ENCODE assay signal across 20 cellular contexts in genomic region chr20:61628480-61628879, GRCh38.
"Had no signal": no experiment of that assay in that cellular context is flagged by ENCODE, and none has a peak within 500 bp of the region (broad histone marks: within the 10 kb centered on the region; RNA-seq: fewer than 3 reads in every experiment).

No MANE protein-coding gene starts in this region.

- H3K4me3 ChIP-seq: breast epithelium, esophagus squamous epithelium, gastrocnemius medialis, sigmoid colon, spleen, upper lobe of left lung had no signal

- H3K4me1 ChIP-seq: breast epithelium, gastrocnemius medialis, sigmoid colon, spleen, upper lobe of left lung had no signal

- H3K4me3 Mint-ChIP-seq: activated naive CD8-positive, alpha-beta T cell treated with anti-CD3 and anti-CD28 coated beads for 36 hours; activated T-cell treated with anti-CD3 and anti-CD28 coated beads, Interleukin-2, amount 50 U/mL, for 24 hours; activated T-helper 17 cell treated with anti-CD3 and anti-CD28 coated beads, Interleukin-2, amount 50 U/mL, for 72 hours; endodermal cell; nephron progenitor cell had no signal

- DNase-seq: activated CD8-positive, alpha-beta memory T cell treated with anti-CD3 and anti-CD28 coated beads for 24 hours; activated CD8-positive, alpha-beta memory T cell treated with anti-CD3 and anti-CD28 coated beads, Interleukin-2, amount 50 U/mL, for 4 hours; activated naive CD4-positive, alpha-beta T cell treated with Interleukin-2 at 50 U/mL for 16 hours; activated naive CD8-positive, alpha-beta T cell treated with anti-CD3 and anti-CD28 coated beads for 36 hours; activated T-cell treated with anti-CD3 and anti-CD28 coated beads, Interleukin-2, amount 50 U/mL, for 24 hours; cortex of kidney; endodermal cell; esophagus squamous epithelium; gastrocnemius medialis; hippocampal formation; midbrain; sigmoid colon; spleen; stimulated activated CD4-positive, alpha-beta T cell treated with anti-CD3 and anti-CD28 coated beads, Interleukin-4, amount 100 ng/mL, for 1 hour; stimulated activated naive CD4-positive, alpha-beta T cell treated with Interleukin-2 at 50 U/mL for 16 hours; T-helper 1 cell; upper lobe of left lung had no signal

- H3K36me3 Mint-ChIP-seq: activated naive CD8-positive, alpha-beta T cell treated with anti-CD3 and anti-CD28 coated beads for 36 hours had no signal

- H3K9me3 ChIP-seq: breast epithelium, esophagus squamous epithelium, gastrocnemius medialis, sigmoid colon, upper lobe of left lung had no signal

- H3K27me3 ChIP-seq: spleen, upper lobe of left lung had no signal

- H3K9me3 Mint-ChIP-seq: activated naive CD8-positive, alpha-beta T cell treated with anti-CD3 and anti-CD28 coated beads for 36 hours; activated T-cell treated with anti-CD3 and anti-CD28 coated beads, Interleukin-2, amount 50 U/mL, for 24 hours; endodermal cell; nephron progenitor cell had no signal

- H3K36me3 ChIP-seq: breast epithelium, esophagus squamous epithelium, gastrocnemius medialis, sigmoid colon, spleen, upper lobe of left lung had no signal

- H3K27me3 Mint-ChIP-seq: activated naive CD8-positive, alpha-beta T cell treated with anti-CD3 and anti-CD28 coated beads for 36 hours; activated T-cell treated with anti-CD3 and anti-CD28 coated beads, Interleukin-2, amount 50 U/mL, for 24 hours; activated T-helper 17 cell treated with anti-CD3 and anti-CD28 coated beads, Interleukin-2, amount 50 U/mL, for 72 hours had no signal

- H3K27ac Mint-ChIP-seq: activated naive CD8-positive, alpha-beta T cell treated with anti-CD3 and anti-CD28 coated beads for 36 hours; activated T-cell treated with anti-CD3 and anti-CD28 coated beads, Interleukin-2, amount 50 U/mL, for 24 hours; activated T-helper 17 cell treated with anti-CD3 and anti-CD28 coated beads, Interleukin-2, amount 50 U/mL, for 72 hours; endodermal cell; nephron progenitor cell had no signal

- ATAC-seq: activated T-helper 17 cell treated with anti-CD3 and anti-CD28 coated beads, Interleukin-2, amount 50 U/mL, for 72 hours; gastrocnemius medialis had no signal

- H3K27ac ChIP-seq: breast epithelium, esophagus squamous epithelium, gastrocnemius medialis, sigmoid colon, spleen, upper lobe of left lung had no signal

- H3K4me1 Mint-ChIP-seq: activated naive CD8-positive, alpha-beta T cell treated with anti-CD3 and anti-CD28 coated beads for 36 hours; activated T-helper 17 cell treated with anti-CD3 and anti-CD28 coated beads, Interleukin-2, amount 50 U/mL, for 72 hours; endodermal cell had no signal
